Comparison of ENCODE assay signal across 9 cellular contexts in the genomic region with DNA sequence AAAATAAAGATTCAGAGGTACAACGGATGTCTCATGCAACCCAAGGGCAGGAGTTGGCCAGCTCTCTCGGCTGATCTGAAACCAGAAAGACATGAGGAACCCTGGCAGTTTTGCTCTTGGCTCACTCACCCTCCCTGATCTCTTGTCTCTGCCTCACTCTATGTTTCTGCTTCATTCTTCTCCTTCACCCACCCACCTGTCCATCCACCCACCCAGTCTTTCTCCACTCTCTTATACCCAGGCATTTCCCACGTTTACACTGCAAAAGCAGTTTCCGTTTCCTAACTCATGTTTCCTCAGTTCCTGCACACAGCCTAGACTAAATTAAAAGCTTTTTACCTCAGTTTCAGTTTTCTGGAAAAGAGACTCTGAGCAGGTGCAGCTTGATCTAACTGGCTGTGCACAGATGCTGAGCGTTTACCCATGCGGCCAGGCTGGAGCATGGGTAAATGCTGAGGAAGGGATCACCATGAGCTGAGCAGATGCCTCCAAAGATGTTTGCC.
DNase-seq lines count a peak whose midpoint lies in the region; ATAC-seq and TF ChIP-seq lines count a peak whose summit lies in the region.
"Had no signal": no experiment of that assay in that cellular context is flagged by ENCODE, and none has a peak within 500 bp of the region (broad histone marks: within the 10 kb centered on the region; RNA-seq: fewer than 3 reads in every experiment).

No MANE protein-coding gene starts in this region.

- DNase-seq in activated CD4-positive, alpha-beta T cell treated with anti-CD3 and anti-CD28 coated beads for 4 hours = peak; percentile 23 to 44
- no peak for DNase-seq in activated CD4-positive, alpha-beta T cell treated with anti-CD3 and anti-CD28 coated beads, Interleukin-2, amount 50 U/mL, for 1 hour
- peak; percentile 54 to 60 for DNase-seq in activated T-cell treated with anti-CD3 and anti-CD28 coated beads, Interleukin-2, amount 50 U/mL, for 48 hours
- no peak for DNase-seq in NCI-H1436 (lab: John Stamatoyannopoulos, UW)
- no peak for DNase-seq in HEK293T (ENCODE audit: extremely low spot score)

- POLR2A ChIA-PET in HEK293T (lab: Yijun Ruan, JAX) = no interaction called here

- H3K4me3 ChIP-seq in skeletal muscle tissue (ENCODE audit: low read length in 3 of 3) = no peak overlapping the region
- H3K4me3 ChIP-seq: SJSA1 had no signal

- H3K9me3 ChIP-seq in skeletal muscle tissue (ENCODE audit: control insufficient read depth in 3 of 3, low read length in 3 of 3) = no peaks in the 10 kb centered on the region
- H3K9me3 ChIP-seq: SJSA1 had no signal

- H3K4me1 ChIP-seq in skeletal muscle tissue (ENCODE audit: control insufficient read depth in 3 of 3, insufficient read depth in 3 of 3, low read length in 3 of 3) = peaks cover 19 to 33% (median 21%) of the 10 kb centered on the region in 3 donors

- no peaks in the 10 kb centered on the region for H3K36me3 ChIP-seq in skeletal muscle tissue (ENCODE audit: control insufficient read depth in 3 of 3, insufficient read depth in 3 of 3, low read length in 3 of 3)
- H3K36me3 ChIP-seq: SJSA1 had no signal

- CTCF ChIA-PET in HEK293T (lab: Yijun Ruan, JAX) = interaction anchor here (1.6 kb wide), 1 partner anchor 18 kb away, joined by 3 read pairs; no protein-coding TSS in a partner anchor

- peak overlapping the region; percentile 92 for H3K27ac ChIP-seq in skeletal muscle tissue (ENCODE audit: low read depth, low read length)
- H3K27ac ChIP-seq: SJSA1 had no signal

- peak; percentile 58 for ATAC-seq in HG03066 (IDR thresholded peaks at IDR 0.05; ENCODE audit: low read depth, unreplicated experiment)
- ATAC-seq in HG03175 (IDR thresholded peaks at IDR 0.05; ENCODE audit: unreplicated experiment) = no peak

- no peak overlapping the region for H3K9ac ChIP-seq in skeletal muscle tissue (ENCODE audit: low read depth in 1 of 3, low read length in 3 of 3)

- H3K27me3 ChIP-seq in skeletal muscle tissue (ENCODE audit: control insufficient read depth in 3 of 3, insufficient read depth in 3 of 3, low read length in 3 of 3) = no peaks in the 10 kb centered on the region
- H3K27me3 ChIP-seq: SJSA1 had no signal

TF ChIP-seq in HEK293T, 16 proteins besides CTCF, POLR2A, EP300 and RAD21:
- TF ChIP-seq, protein P1, sequence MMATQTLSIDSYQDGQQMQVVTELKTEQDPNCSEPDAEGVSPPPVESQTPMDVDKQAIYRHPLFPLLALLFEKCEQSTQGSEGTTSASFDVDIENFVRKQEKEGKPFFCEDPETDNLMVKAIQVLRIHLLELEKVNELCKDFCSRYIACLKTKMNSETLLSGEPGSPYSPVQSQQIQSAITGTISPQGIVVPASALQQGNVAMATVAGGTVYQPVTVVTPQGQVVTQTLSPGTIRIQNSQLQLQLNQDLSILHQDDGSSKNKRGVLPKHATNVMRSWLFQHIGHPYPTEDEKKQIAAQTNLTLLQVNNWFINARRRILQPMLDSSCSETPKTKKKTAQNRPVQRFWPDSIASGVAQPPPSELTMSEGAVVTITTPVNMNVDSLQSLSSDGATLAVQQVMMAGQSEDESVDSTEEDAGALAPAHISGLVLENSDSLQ (IDR thresholded peaks at IDR 0.05) = no peak
- TF ChIP-seq HDGF (IDR thresholded peaks at IDR 0.05; ENCODE audit: borderline replicate concordance) (no peak), BHLHE40 (IDR thresholded peaks at IDR 0.05; ENCODE audit: borderline replicate concordance) (no peak), L3MBTL2 (conservative IDR thresholded peaks at IDR 0.05) (no peak), FOXM1 (IDR thresholded peaks at IDR 0.05; ENCODE audit: borderline replicate concordance) (no peak), ZNF384 (IDR thresholded peaks at IDR 0.05) (no peak), CTBP1 (IDR thresholded peaks at IDR 0.05; ENCODE audit: borderline replicate concordance) (no peak), FOXK2 (IDR thresholded peaks at IDR 0.05) (no peak), ARNT (IDR thresholded peaks at IDR 0.05) (no peak), NFRKB (IDR thresholded peaks at IDR 0.05) (no peak), ELF4 (IDR thresholded peaks at IDR 0.05) (no peak), TARDBP (IDR thresholded peaks at IDR 0.05) (no peak), SP1 (IDR thresholded peaks at IDR 0.05) (no peak), LEF1 (IDR thresholded peaks at IDR 0.05; ENCODE audit: borderline replicate concordance) (no peak), FOXA1 (IDR thresholded peaks at IDR 0.05) (no peak), SUZ12 (IDR thresholded peaks at IDR 0.05) (no peak)

Comparison
In these comparisons a context has a peak if more than half of its experiments do, and no peak if none do; other contexts are left out.
1. DNase-seq: peak in activated CD4-positive, alpha-beta T cell treated with anti-CD3 and anti-CD28 coated beads for 4 hours (2 of 2) and activated T-cell treated with anti-CD3 and anti-CD28 coated beads, Interleukin-2, amount 50 U/mL, for 48 hours (2 of 2); none in activated CD4-positive, alpha-beta T cell treated with anti-CD3 and anti-CD28 coated beads, Interleukin-2, amount 50 U/mL, for 1 hour (single experiment), NCI-H1436 (single experiment) and HEK293T (single experiment).